Comparison of ENCODE assay signal across 8 cellular contexts in the genomic region with DNA sequence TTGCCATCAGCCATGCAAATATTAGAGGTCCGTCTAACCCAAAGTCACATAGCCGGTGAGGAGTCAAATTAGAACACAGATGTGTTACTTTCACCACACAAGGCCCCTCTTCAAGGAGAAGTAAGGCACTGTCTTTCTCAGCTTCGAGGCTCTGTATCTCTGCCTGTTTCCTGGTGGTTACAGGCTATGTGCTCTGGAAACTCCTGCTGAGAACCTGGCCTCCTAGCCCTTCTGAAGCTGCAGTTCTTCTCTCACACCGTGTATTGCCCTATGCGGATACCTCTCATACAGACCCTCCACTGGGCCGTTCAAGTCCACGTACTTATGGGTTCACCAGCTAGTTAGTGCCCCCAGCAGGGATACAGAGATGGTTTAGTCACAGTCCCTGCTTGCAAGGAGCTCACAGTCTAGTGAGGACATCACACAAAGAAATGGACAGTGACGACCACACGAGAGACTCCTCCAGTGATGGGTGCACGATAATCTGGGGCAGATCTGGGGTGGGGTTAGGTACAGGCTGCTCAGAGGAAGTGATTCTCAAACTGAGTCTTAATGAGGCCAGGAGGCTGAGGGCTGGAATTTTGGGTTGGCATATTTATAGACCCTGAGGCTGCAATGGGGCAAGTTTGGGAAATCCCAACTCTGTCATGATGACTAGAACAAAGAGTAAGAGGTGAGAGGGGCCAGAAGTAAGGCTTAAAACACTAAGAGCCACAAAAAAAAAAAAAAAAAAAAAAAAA. TPM values are rescaled to one million over a fixed set of nuclear protein-coding genes. Genes with fewer than 3 reads are reported as not detected.
DNase-seq lines count a peak whose midpoint lies in the region; ATAC-seq and TF ChIP-seq lines count a peak whose summit lies in the region.

No MANE protein-coding gene starts in this region.

- peak overlapping the region; percentile 45 for H3K4me2 ChIP-seq in Karpas-422 (ENCODE audit: low read depth, low read length, poor library complexity, severe bottlenecking)

- no peaks in the 10 kb centered on the region for H3K9me3 ChIP-seq in Karpas-422 (ENCODE audit: low read length)
- no peaks in the 10 kb centered on the region for H3K9me3 ChIP-seq in upper lobe of right lung

- no peaks in the 10 kb centered on the region for H3K79me2 ChIP-seq in Karpas-422 (ENCODE audit: low read length)

- peak overlapping the region; percentile 60 for H3K27ac Mint-ChIP-seq in activated CD4-positive, alpha-beta T cell treated with anti-CD3 and anti-CD28 coated beads, Interleukin-2, amount 10 ng/mL, durations not matched to agents 24 days and 14 days
- H3K27ac Mint-ChIP-seq in natural killer cell = peak overlapping the region in 1 of 2 donors; percentile 33

- H2AFZ ChIP-seq in Karpas-422 (ENCODE audit: low read length) = no peak overlapping the region

- no peaks in the 10 kb centered on the region for H3K9me3 Mint-ChIP-seq in activated CD4-positive, alpha-beta T cell treated with anti-CD3 and anti-CD28 coated beads, Interleukin-2, amount 10 ng/mL, durations not matched to agents 24 days and 14 days
- no peaks in the 10 kb centered on the region for H3K9me3 Mint-ChIP-seq in natural killer cell

- H3K4me1 ChIP-seq in Karpas-422 (ENCODE audit: low read length) (peaks cover 36% of the 10 kb centered on the region), upper lobe of right lung (no peaks in the 10 kb centered on the region)

- TF ChIP-seq CTCF in natural killer cell (IDR thresholded peaks at IDR 0.05) = no peak
- TF ChIP-seq CTCF in upper lobe of right lung (IDR thresholded peaks at IDR 0.05) = no peak

- ATAC-seq in GM21786 (IDR thresholded peaks at IDR 0.05; ENCODE audit: unreplicated experiment) = peak; percentile 65
- ATAC-seq in natural killer cell = peak in 2 of 3 donors; percentile 44 to 57
- no peak for ATAC-seq in upper lobe of right lung

- H3K9ac ChIP-seq in Karpas-422 (ENCODE audit: low read length) = 0 out of 2 replicates have a peak overlapping the region, but pooled peaks have one; percentile 7

- H3K36me3 ChIP-seq in Karpas-422 (ENCODE audit: insufficient read depth, low read length) (no peaks in the 10 kb centered on the region), upper lobe of right lung (no peaks in the 10 kb centered on the region)

- H3K4me1 Mint-ChIP-seq in activated CD4-positive, alpha-beta T cell treated with anti-CD3 and anti-CD28 coated beads, Interleukin-2, amount 10 ng/mL, durations not matched to agents 24 days and 14 days = peaks cover 20% of the 10 kb centered on the region
- H3K4me1 Mint-ChIP-seq in natural killer cell = peaks cover 5 to 6% of the 10 kb centered on the region in 2 donors

- H3K27me3 ChIP-seq in Karpas-422 (ENCODE audit: low read length) = no peaks in the 10 kb centered on the region
- H3K27me3 ChIP-seq in upper lobe of right lung = no peaks in the 10 kb centered on the region

- no peaks in the 10 kb centered on the region for H3K27me3 Mint-ChIP-seq in activated CD4-positive, alpha-beta T cell treated with anti-CD3 and anti-CD28 coated beads, Interleukin-2, amount 10 ng/mL, durations not matched to agents 24 days and 14 days
- no peaks in the 10 kb centered on the region for H3K27me3 Mint-ChIP-seq in natural killer cell (ENCODE audit: low read depth in 2 of 2)

- H3K27ac ChIP-seq in Karpas-422 (ENCODE audit: low read length) = no peak overlapping the region
- no peak overlapping the region for H3K27ac ChIP-seq in upper lobe of right lung

- intact Hi-C loops in activated CD4-positive, alpha-beta T cell treated with anti-CD3 and anti-CD28 coated beads, Interleukin-2, amount 10 ng/mL, durations not matched to agents 24 days and 14 days (cut with micrococcal nuclease) = no loop called here
- intact Hi-C loops in natural killer cell (cut with micrococcal nuclease) (no loop called here), upper lobe of right lung (cut with DNase I) (no loop called here)

- H3K4me3 ChIP-seq in Karpas-422 (ENCODE audit: low read length) (peak overlapping the region; percentile 23; the same call in 1 of the 2 replicates), upper lobe of right lung (no peak overlapping the region)

- peak overlapping the region; percentile 22 for H3K4me3 Mint-ChIP-seq in activated CD4-positive, alpha-beta T cell treated with anti-CD3 and anti-CD28 coated beads, Interleukin-2, amount 10 ng/mL, durations not matched to agents 24 days and 14 days
- no peak overlapping the region for H3K4me3 Mint-ChIP-seq in natural killer cell

- H3K36me3 Mint-ChIP-seq in activated CD4-positive, alpha-beta T cell treated with anti-CD3 and anti-CD28 coated beads, Interleukin-2, amount 10 ng/mL, durations not matched to agents 24 days and 14 days (ENCODE audit: low read depth) = peaks cover 1% of the 10 kb centered on the region
- H3K36me3 Mint-ChIP-seq in natural killer cell = no peaks in the 10 kb centered on the region

- H3K9me2 ChIP-seq in Karpas-422 (replicated peaks; ENCODE audit: insufficient read depth, low read length) = no peaks in the 10 kb centered on the region

- peaks cover 15% of the 10 kb centered on the region for H4K20me1 ChIP-seq in Karpas-422 (ENCODE audit: insufficient read depth, low read depth, low read length)

- DNase-seq in activated CD4-positive, alpha-beta T cell treated with anti-CD3 and anti-CD28 coated beads, Interleukin-2, amount 10 ng/mL, durations not matched to agents 24 days and 14 days = peak; percentile 58
- no peak for DNase-seq in activated CD4-positive, alpha-beta T cell treated with anti-CD3 and anti-CD28 coated beads, Interleukin-2, amount 50 U/mL, for 1 hour
- peak; percentile 57 for DNase-seq in Karpas-422
- DNase-seq in natural killer cell = no peak
- no peak for DNase-seq in HT-29 (ENCODE audit: low spot score)
- DNase-seq in upper lobe of right lung = no peak
- no peak for DNase-seq in NCI-H1105 treated with DMSO at 0.1 percent for 48 hours (lab: John Stamatoyannopoulos, UW)

RNA-seq across cellular contexts. Expression of a gene that starts 22.8 kb away (rescaled TPM):
- total RNA-seq in activated CD4-positive, alpha-beta T cell treated with anti-CD3 and anti-CD28 coated beads, Interleukin-2, amount 10 ng/mL, durations not matched to agents 24 days and 14 days = 51.9 and 54.3 TPM in 2 replicates
- 14.6 and 16.9 TPM in 2 replicates for total RNA-seq in Karpas-422 (2014; rRNA removed; shearing (Covaris generic); ENCODE audit: low replicate concordance)
- total RNA-seq in natural killer cell (10 to 100 TPM; 28.7 to 48.2 (median 36.9) TPM), upper lobe of right lung (66.2 TPM)
- total RNA-seq in HT-29 (2014; rRNA removed; shearing (Covaris generic)) = 32.9 and 36.8 TPM in 2 replicates

RNA-seq across cellular contexts. Expression of a gene that starts 28.8 kb away (rescaled TPM):
- total RNA-seq in activated CD4-positive, alpha-beta T cell treated with anti-CD3 and anti-CD28 coated beads, Interleukin-2, amount 10 ng/mL, durations not matched to agents 24 days and 14 days = 1,147 and 1,194 TPM in 2 replicates
- total RNA-seq in Karpas-422 (2014; rRNA removed; shearing (Covaris generic); ENCODE audit: low replicate concordance) = 1,479 and 2,277 TPM in 2 replicates
- 100 to 1,000 TPM; 609 to 795 (median 740) TPM for total RNA-seq in natural killer cell
- 1,290 and 1,388 TPM in 2 replicates for total RNA-seq in HT-29 (2014; rRNA removed; shearing (Covaris generic))
- total RNA-seq in upper lobe of right lung = 895 TPM

RNA-seq across cellular contexts. Expression of a gene that starts 57.8 kb away (rescaled TPM):
- 83.0 and 88.6 TPM in 2 replicates for total RNA-seq in activated CD4-positive, alpha-beta T cell treated with anti-CD3 and anti-CD28 coated beads, Interleukin-2, amount 10 ng/mL, durations not matched to agents 24 days and 14 days
- 35.6 and 55.7 TPM in 2 replicates for total RNA-seq in Karpas-422 (2014; rRNA removed; shearing (Covaris generic); ENCODE audit: low replicate concordance)
- 10 to 100 TPM; 73.2 to 84.1 (median 77.7) TPM for total RNA-seq in natural killer cell
- total RNA-seq in HT-29 (2014; rRNA removed; shearing (Covaris generic)) = 103 TPM in 2 replicates
- total RNA-seq in upper lobe of right lung = 46.5 TPM

Comparison
In these comparisons a context has a peak if more than half of its experiments do, and no peak if none do; other contexts are left out.
1. DNase-seq: peak in activated CD4-positive, alpha-beta T cell treated with anti-CD3 and anti-CD28 coated beads, Interleukin-2, amount 10 ng/mL, durations not matched to agents 24 days and 14 days (single experiment) and Karpas-422 (single experiment); none in activated CD4-positive, alpha-beta T cell treated with anti-CD3 and anti-CD28 coated beads, Interleukin-2, amount 50 U/mL, for 1 hour (single experiment), natural killer cell (single experiment), HT-29 (single experiment), upper lobe of right lung (single experiment) and NCI-H1105 treated with DMSO at 0.1 percent for 48 hours (single experiment).